In the genomic region with DNA sequence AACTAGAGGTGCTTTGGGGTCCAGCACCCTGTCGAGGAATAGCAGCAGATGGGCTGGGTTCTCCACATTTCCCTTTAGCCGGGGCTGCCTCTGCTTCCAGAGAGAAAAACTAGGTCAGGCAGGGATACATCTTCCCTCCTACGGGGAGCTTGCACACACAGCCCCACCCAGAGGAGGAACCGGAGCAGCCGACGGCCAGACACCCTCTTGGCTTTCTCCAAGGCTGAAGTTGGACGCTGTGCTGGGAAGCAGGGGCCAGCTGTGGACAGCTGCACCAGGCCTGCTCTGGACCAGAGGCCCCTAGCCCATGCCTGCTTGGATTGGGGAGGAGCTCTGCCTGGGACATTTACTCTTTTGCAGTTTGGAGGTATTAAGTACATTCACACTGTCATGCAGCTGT, we compare ENCODE assay signal across 18 cellular contexts. TPM values are rescaled to one million over a fixed set of nuclear protein-coding genes. Genes with fewer than 3 reads are reported as not detected.
DNase-seq lines count a peak whose midpoint lies in the region; ATAC-seq and TF ChIP-seq lines count a peak whose summit lies in the region.
"Had no signal": no experiment of that assay in that cellular context is flagged by ENCODE, and none has a peak within 500 bp of the region (broad histone marks: within the 10 kb centered on the region; RNA-seq: fewer than 3 reads in every experiment).

No MANE protein-coding gene starts in this region.

- intact Hi-C loops in Panc1 (cut with micrococcal nuclease; ENCODE audit: unreplicated experiment) (no loop called here), head of caudate nucleus (cut with DNase I) (no loop called here)

- no peak overlapping the region for H3K4me3 Mint-ChIP-seq in stimulated activated memory B cell treated with anti-CD40 and anti-IgM and Interleukin-4, amounts not matched to agents 10 μg/mL and 1 μg/mL and 100 μg/mL, for 72 hours
- H3K4me3 Mint-ChIP-seq: CD4-positive, alpha-beta T cell; T-cell had no signal

- peak; percentile 68; the same call in 1 of the 2 replicates for ATAC-seq in Panc1
- peak; percentile 18 for ATAC-seq in stimulated activated memory B cell treated with anti-CD40 and anti-IgM and Interleukin-4, amounts not matched to agents 10 μg/mL and 1 μg/mL and 100 μg/mL, for 72 hours
- no peak for ATAC-seq in HG03457 (IDR thresholded peaks at IDR 0.05; ENCODE audit: unreplicated experiment)
- ATAC-seq: T-cell had no signal

- no peaks in the 10 kb centered on the region for H3K4me1 Mint-ChIP-seq in stimulated activated memory B cell treated with anti-CD40 and anti-IgM and Interleukin-4, amounts not matched to agents 10 μg/mL and 1 μg/mL and 100 μg/mL, for 72 hours

- H3K27me3 Mint-ChIP-seq in stimulated activated memory B cell treated with anti-CD40 and anti-IgM and Interleukin-4, amounts not matched to agents 10 μg/mL and 1 μg/mL and 100 μg/mL, for 72 hours, result peaks cover 58% of the 10 kb centered on the region

- H3K4me3 ChIP-seq in Panc1 (ENCODE audit: low read depth in 2 of 2, low read length in 2 of 2) (no peak overlapping the region), brain microvascular endothelial cell (ENCODE audit: low read depth, low read length) (no peak overlapping the region)
- H3K4me3 ChIP-seq: suprapubic skin had no signal

- no TSS peak for BruUV-seq in Panc1 (replicated peaks; lab: Mats Ljungman, UMichigan)

- no peak for TF ChIP-seq CTCF in Panc1 (IDR thresholded peaks at IDR 0.05)
- TF ChIP-seq CTCF in brain microvascular endothelial cell (IDR thresholded peaks at IDR 0.05; ENCODE audit: low read depth, low read length, missing control alignments), result no peak

- H3K27ac Mint-ChIP-seq in stimulated activated memory B cell treated with anti-CD40 and anti-IgM and Interleukin-4, amounts not matched to agents 10 μg/mL and 1 μg/mL and 100 μg/mL, for 72 hours, result no peak overlapping the region
- H3K27ac Mint-ChIP-seq: activated T-helper 2 cell treated with anti-CD3 and anti-CD28 coated beads, Interferon-gamma antibody, Interleukin-2, Interleukin-4, amounts not matched to agents 10 μg/mL and 5 μg/mL and 100 μg/mL, durations not matched to agents 14 hours and 24 hours and 36 hours; CD4-positive, alpha-beta T cell; T-cell had no signal

- CTCF ChIA-PET in Panc1 (lab: Charles Lee), result no interaction called here

- H3K27ac ChIP-seq in Panc1 (ENCODE audit: low read length) (no peak overlapping the region), brain microvascular endothelial cell (no peak overlapping the region)
- H3K27ac ChIP-seq: suprapubic skin had no signal

- peaks cover 13% of the 10 kb centered on the region for H3K9me3 Mint-ChIP-seq in stimulated activated memory B cell treated with anti-CD40 and anti-IgM and Interleukin-4, amounts not matched to agents 10 μg/mL and 1 μg/mL and 100 μg/mL, for 72 hours

- no peaks in the 10 kb centered on the region; the same call in 1 of the 2 replicates for H3K9me3 ChIP-seq in Panc1 (ENCODE audit: control insufficient read depth, insufficient read depth, low read depth, low read length)
- H3K9me3 ChIP-seq: suprapubic skin had no signal

- POLR2A ChIA-PET in Panc1 (lab: Charles Lee), result no interaction called here

- H3K27me3 ChIP-seq in Panc1 (ENCODE audit: control insufficient read depth, insufficient read depth, low read length) (0 out of 2 replicates have a peak, but pooled peaks cover 3% of the 10 kb centered on the region), brain microvascular endothelial cell (replicated peaks) (no peaks in the 10 kb centered on the region)
- H3K27me3 ChIP-seq: suprapubic skin had no signal

- H3K4me1 ChIP-seq in Panc1 (ENCODE audit: control insufficient read depth, insufficient read depth, low read length), result no peaks in the 10 kb centered on the region

- in situ Hi-C loops in Panc1 (cut with HindIII; ENCODE audit: low pct_unique_long_range_greater_than_20kb, low sequenced_read_pairs), result no loop called here
- in situ Hi-C loops in brain microvascular endothelial cell (cut with HindIII; ENCODE audit: low pct_ligation_motif_present, low sequenced_read_pairs), result no loop called here

- H3K36me3 Mint-ChIP-seq in stimulated activated memory B cell treated with anti-CD40 and anti-IgM and Interleukin-4, amounts not matched to agents 10 μg/mL and 1 μg/mL and 100 μg/mL, for 72 hours, result no peaks in the 10 kb centered on the region

- no peak for DNase-seq in Panc1 (ENCODE audit: low read depth, low spot score)
- peak in 34 of 42 donors; percentile 8 to 71 (median 36) for DNase-seq in head of caudate nucleus
- DNase-seq in mucosa of gallbladder (ENCODE audit: low spot score), result peak; percentile 72
- DNase-seq in NCI-H82 treated with DMSO at 0.1 percent for 48 hours (lab: John Stamatoyannopoulos, UW; ENCODE audit: unreplicated experiment), result no peak
- no peak for DNase-seq in GDM1 (lab: John Stamatoyannopoulos, UW)
- no peak for DNase-seq in brain microvascular endothelial cell
- DNase-seq: activated CD4-positive, alpha-beta T cell treated with anti-CD3 and anti-CD28 coated beads for 48 hours; CD4-positive, alpha-beta T cell; DMS79 treated with DMSO at 0.1 percent for 48 hours; NCI-H1092 treated with DMSO at 0.1 percent for 48 hours; NCI-H524; occipital lobe; SHP77; T-cell had no signal

- H3K36me3 ChIP-seq in Panc1 (ENCODE audit: control insufficient read depth, insufficient read depth, low read length), result no peaks in the 10 kb centered on the region
- H3K36me3 ChIP-seq in brain microvascular endothelial cell (replicated peaks), result no peaks in the 10 kb centered on the region

RNA-seq across cellular contexts. Expression of a gene that starts 44.7 kb away (rescaled TPM):
- 30.6 TPM for total RNA-seq in Panc1 (2021; ENCODE audit: unreplicated experiment)
- 17.2 TPM for polyA plus RNA-seq in Panc1 (2012; ENCODE audit: insufficient read length)
- total RNA-seq in mucosa of gallbladder, result 52.6 TPM

Comparison
In these comparisons a context has a peak if more than half of its experiments do, and no peak if none do; other contexts are left out.
1. DNase-seq: peak in head of caudate nucleus (34 of 42) and mucosa of gallbladder (single experiment); none in Panc1 (single experiment), NCI-H82 treated with DMSO at 0.1 percent for 48 hours (single experiment), GDM1 (single experiment) and brain microvascular endothelial cell (single experiment).